ENCODE assay signal across 18 cellular contexts in genomic region chr9:61671276-61671973, GRCh38.
A peak's percentile ranks its signal among the peaks of the same experiment; 100 is the strongest.
DNase-seq lines count a peak whose midpoint lies in the region; ATAC-seq, FAIRE-seq and TF ChIP-seq lines count a peak whose summit lies in the region.
"Had no signal": no experiment of that assay in that cellular context is flagged by ENCODE, and none has a peak within 500 bp of the region (broad histone marks: within the 10 kb centered on the region; RNA-seq: fewer than 3 reads in every experiment).

No MANE protein-coding gene starts in this region.

- no peak overlapping the region for H3K27ac Mint-ChIP-seq in HFFc6
- H3K27ac Mint-ChIP-seq: activated naive CD4-positive, alpha-beta T cell treated with anti-CD3 and anti-CD28 coated beads for 36 hours; stimulated activated memory B cell treated with anti-CD40 and anti-IgM and Interleukin-4, amounts not matched to agents 10 μg/mL and 1 μg/mL and 100 μg/mL, for 72 hours had no signal

- H3K27me3 ChIP-seq in right lobe of liver (no peaks in the 10 kb centered on the region), HepG2 (ENCODE audit: control insufficient read depth in 1 of 2, insufficient read depth in 2 of 2, low read length in 2 of 2) (no peaks in the 10 kb centered on the region), neuronal stem cell (ENCODE audit: control insufficient read depth in 3 of 3, insufficient read depth in 3 of 3, low read depth in 1 of 3, low read length in 3 of 3) (no peaks in the 10 kb centered on the region)
- H3K27me3 ChIP-seq: tibial nerve had no signal

- no peak overlapping the region for H3K23ac ChIP-seq in neuronal stem cell (ENCODE audit: low read depth, low read length, poor library complexity)

- H3K4me1 ChIP-seq in right lobe of liver (no peaks in the 10 kb centered on the region), HepG2 (ENCODE audit: insufficient read depth, low read length) (no peaks in the 10 kb centered on the region), neuronal stem cell (ENCODE audit: control insufficient read depth in 2 of 2, insufficient read depth in 1 of 2, low read depth in 1 of 2, low read length in 2 of 2) (no peaks in the 10 kb centered on the region)
- H3K4me1 ChIP-seq: tibial nerve had no signal

- no peaks in the 10 kb centered on the region for H3K4me1 Mint-ChIP-seq in HFFc6 (ENCODE audit: low read depth)
- H3K4me1 Mint-ChIP-seq: neural crest cell; stimulated activated memory B cell treated with anti-CD40 and anti-IgM and Interleukin-4, amounts not matched to agents 10 μg/mL and 1 μg/mL and 100 μg/mL, for 72 hours had no signal

- H3K14ac ChIP-seq in neuronal stem cell (ENCODE audit: low read length) = no peak overlapping the region

- peaks cover 53% of the 10 kb centered on the region for H3K9me3 Mint-ChIP-seq in HFFc6

- H3K4me2 ChIP-seq in HepG2 (ENCODE audit: low read depth, low read length) (no peak overlapping the region), neuronal stem cell (ENCODE audit: insufficient read depth, low read length, poor library complexity, severe bottlenecking) (no peak overlapping the region)

- 67% methylated on average over 3 of the region's 46 CpGs for WGBS in right lobe of liver (ENCODE audit: insufficient coverage, low coverage, low lambda C conversion rate, missing lambda C conversion rate)
- 47% methylated on average over 28 of the region's 46 CpGs for WGBS in HepG2 (ENCODE audit: low lambda C conversion rate)
- no CpG with 5 or more reads among the region's 46 CpGs for WGBS in neuronal stem cell (ENCODE audit: extremely low coverage in 2 of 2, insufficient read length in 2 of 2, insufficient replicate concordance in 1 of 2), 2 donors

- no peak overlapping the region for H2BK15ac ChIP-seq in neuronal stem cell (ENCODE audit: low read length)

- no peak overlapping the region for H4K91ac ChIP-seq in neuronal stem cell (ENCODE audit: low read depth, low read length, poor library complexity)

- TF ChIP-seq POLR2A in right lobe of liver (IDR thresholded peaks at IDR 0.05) (no peak), HepG2 (IDR thresholded peaks at IDR 0.05; ENCODE audit: insufficient read depth in 1 of 2, low read depth in 2 of 2, low read length in 2 of 2) (no peak), H54 (IDR thresholded peaks at IDR 0.05; ENCODE audit: low read depth, low read length) (no peak)

- peaks cover 11% of the 10 kb centered on the region for H3K36me3 Mint-ChIP-seq in HFFc6 (ENCODE audit: low read depth)
- H3K36me3 Mint-ChIP-seq: stimulated activated memory B cell treated with anti-CD40 and anti-IgM and Interleukin-4, amounts not matched to agents 10 μg/mL and 1 μg/mL and 100 μg/mL, for 72 hours had no signal

- no peak overlapping the region for H3K4me3 Mint-ChIP-seq in HFFc6
- H3K4me3 Mint-ChIP-seq: activated naive CD4-positive, alpha-beta T cell treated with anti-CD3 and anti-CD28 coated beads for 36 hours; neural crest cell; stimulated activated memory B cell treated with anti-CD40 and anti-IgM and Interleukin-4, amounts not matched to agents 10 μg/mL and 1 μg/mL and 100 μg/mL, for 72 hours had no signal

- H3K18ac ChIP-seq in neuronal stem cell (ENCODE audit: low read length) = no peak overlapping the region

- no TSS peak for BruUV-seq in HepG2 (replicated peaks; lab: Mats Ljungman, UMichigan)

- H3K36me3 ChIP-seq in right lobe of liver (no peaks in the 10 kb centered on the region), HepG2 (replicated peaks in 1 of 2; ENCODE audit: control insufficient read depth in 1 of 2, insufficient read depth in 2 of 2, low read length in 2 of 2) (no peaks in the 10 kb centered on the region), neuronal stem cell (replicated peaks in 1 of 2; ENCODE audit: control insufficient read depth in 2 of 2, insufficient read depth in 2 of 2, low read length in 2 of 2) (no peaks in the 10 kb centered on the region)
- H3K36me3 ChIP-seq: tibial nerve had no signal

- H3K79me1 ChIP-seq in neuronal stem cell (ENCODE audit: low read depth, low read length) = no peaks in the 10 kb centered on the region

- POLR2A ChIA-PET in HepG2 (lab: Yijun Ruan, JAX) = no interaction called here

- no peak for TF ChIP-seq RAD21 in HepG2 (CRISPR knock-in tag; IDR thresholded peaks at IDR 0.05)

- no peak overlapping the region for H2AK5ac ChIP-seq in neuronal stem cell (ENCODE audit: low read depth, low read length)

- intact Hi-C loops in right lobe of liver (cut with DNase I) = no loop called here
- intact Hi-C loops in HepG2 (cut with micrococcal nuclease; ENCODE audit: unreplicated experiment) = no loop called here

- no peaks in the 10 kb centered on the region for H4K20me1 ChIP-seq in HepG2 (ENCODE audit: insufficient read depth, low read length)

- H3K79me2 ChIP-seq in HepG2 (ENCODE audit: insufficient read depth, low read length) = no peaks in the 10 kb centered on the region

- DNase-seq in right lobe of liver = peak in 2 of 3 donors; percentile 39 to 48
- no peak for DNase-seq in HepG2 (ENCODE audit: low spot score)
- peak; percentile 12 for DNase-seq in activated CD8-positive, alpha-beta memory T cell treated with anti-CD3 and anti-CD28 coated beads, Interleukin-2, amount 50 U/mL, for 48 hours
- no peak for DNase-seq in neuronal stem cell (ENCODE audit: low spot score)
- DNase-seq in HFFc6 = no peak
- no peak for DNase-seq in H54 (ENCODE audit: insufficient read length, low spot score)
- no peak for DNase-seq in NCI-H526 (lab: John Stamatoyannopoulos, UW)
- DNase-seq: activated CD4-positive, alpha-beta T cell treated with anti-CD3 and anti-CD28 coated beads for 1 hour; activated naive CD4-positive, alpha-beta T cell treated with anti-CD3 and anti-CD28 coated beads for 36 hours; hypothalamus; left cardiac atrium; midbrain; NCI-H146; OCI-M1; retina had no signal

- ATAC-seq in right lobe of liver (no peak), HepG2 (no peak)
- ATAC-seq: left cardiac atrium; stimulated activated memory B cell treated with anti-CD40 and anti-IgM and Interleukin-4, amounts not matched to agents 10 μg/mL and 1 μg/mL and 100 μg/mL, for 72 hours had no signal

- peaks cover 2% of the 10 kb centered on the region; the same call in 1 of the 2 replicates for H3K27me3 Mint-ChIP-seq in HFFc6 (ENCODE audit: insufficient read depth)
- H3K27me3 Mint-ChIP-seq: stimulated activated memory B cell treated with anti-CD40 and anti-IgM and Interleukin-4, amounts not matched to agents 10 μg/mL and 1 μg/mL and 100 μg/mL, for 72 hours had no signal

- no peak overlapping the region for H2BK12ac ChIP-seq in neuronal stem cell (ENCODE audit: low read length)

- in situ Hi-C loops in HepG2 (cut with HindIII; ENCODE audit: extremely low pct_ligation_motif_present, low pct_unique_long_range_greater_than_20kb) = no loop called here

- H3K9me3 ChIP-seq in right lobe of liver (no peaks in the 10 kb centered on the region), HepG2 (ENCODE audit: low read length) (no peaks in the 10 kb centered on the region), neuronal stem cell (replicated peaks in 1 of 2; ENCODE audit: control insufficient read depth in 2 of 2, insufficient read depth in 1 of 2, low read depth in 1 of 2, low read length in 2 of 2) (peaks cover 0 to 11% of the 10 kb centered on the region in 2 donors)

- CTCF ChIA-PET in HepG2 (lab: Yijun Ruan, JAX; ENCODE audit: low intra/inter-chr PET ratio, low total read pairs) = no interaction called here

- no peak overlapping the region for H3K4ac ChIP-seq in neuronal stem cell (ENCODE audit: low read length)

- H2AFZ ChIP-seq in HepG2 (ENCODE audit: low read length) = no peak overlapping the region
- no peak overlapping the region for H2AFZ ChIP-seq in neuronal stem cell (ENCODE audit: low read length)

- no peak overlapping the region for H2BK5ac ChIP-seq in neuronal stem cell (ENCODE audit: low read length)

- H3K4me3 ChIP-seq in right lobe of liver (no peak overlapping the region), HepG2 (replicated peaks in 1 of 3; ENCODE audit: insufficient read depth in 1 of 3, low read depth in 2 of 3, low read length in 3 of 3) (no peak overlapping the region), neuronal stem cell (ENCODE audit: low read length in 2 of 2) (no peak overlapping the region)
- H3K4me3 ChIP-seq: tibial nerve had no signal

- H3K27ac ChIP-seq in right lobe of liver (no peak overlapping the region), HepG2 (ENCODE audit: extremely low read length, insufficient read depth, low read length) (no peak overlapping the region), neuronal stem cell (replicated peaks; ENCODE audit: low read length) (no peak overlapping the region)
- H3K27ac ChIP-seq: tibial nerve had no signal

- FAIRE-seq in HepG2 (lab: Jason Lieb, UNC) (no peak), H54 (lab: Jason Lieb, UNC) (no peak)

- H3K9ac ChIP-seq in HepG2 (ENCODE audit: insufficient read depth, low read depth, low read length) = no peak overlapping the region
- H3K9ac ChIP-seq in neuronal stem cell (ENCODE audit: low read depth, low read length, poor library complexity) = no peak overlapping the region

- peak overlapping the region; percentile 17 for H4K8ac ChIP-seq in neuronal stem cell (ENCODE audit: low read depth, low read length)

- no peak overlapping the region for H2BK120ac ChIP-seq in neuronal stem cell (ENCODE audit: low read depth, low read length)

- no peak for TF ChIP-seq EP300 in HepG2 (IDR thresholded peaks at IDR 0.05; ENCODE audit: low read depth in 2 of 2, low read length in 2 of 2)
- TF ChIP-seq EP300 in HepG2 (CRISPR knock-in tag; IDR thresholded peaks at IDR 0.05; ENCODE audit: borderline replicate concordance) = no peak

- TF ChIP-seq CTCF in right lobe of liver (IDR thresholded peaks at IDR 0.05) = no peak
- no peak for TF ChIP-seq CTCF in HepG2 (CRISPR knock-in tag; IDR thresholded peaks at IDR 0.05)
- no peak for TF ChIP-seq CTCF in HFFc6 (IDR thresholded peaks at IDR 0.05)

TF ChIP-seq in HepG2, 621 proteins besides CTCF, POLR2A, EP300 and RAD21:
- no peak for TF ChIP-seq NONO (IDR thresholded peaks at IDR 0.05)
- no peak for TF ChIP-seq NONO (CRISPR knock-in tag; conservative IDR thresholded peaks at IDR 0.05)
- TF ChIP-seq MAF1 (CRISPR knock-in tag; IDR thresholded peaks at IDR 0.05; ENCODE audit: borderline replicate concordance) = no peak
- no peak for TF ChIP-seq TIGD3 (CRISPR knock-in tag; IDR thresholded peaks at IDR 0.05; ENCODE audit: borderline replicate concordance)
- TF ChIP-seq SSRP1 (CRISPR knock-in tag; IDR thresholded peaks at IDR 0.05) = no peak
TF ChIP-seq in HepG2: peak in this region for 0.

Comparison
In these comparisons a context has a peak if more than half of its experiments do, and no peak if none do; other contexts are left out.
1. DNase-seq: peak in right lobe of liver (2 of 3) and activated CD8-positive, alpha-beta memory T cell treated with anti-CD3 and anti-CD28 coated beads, Interleukin-2, amount 50 U/mL, for 48 hours (single experiment); none in HepG2 (single experiment), neuronal stem cell (single experiment), HFFc6 (single experiment), H54 (single experiment) and NCI-H526 (0 of 2).